In the genomic region with DNA sequence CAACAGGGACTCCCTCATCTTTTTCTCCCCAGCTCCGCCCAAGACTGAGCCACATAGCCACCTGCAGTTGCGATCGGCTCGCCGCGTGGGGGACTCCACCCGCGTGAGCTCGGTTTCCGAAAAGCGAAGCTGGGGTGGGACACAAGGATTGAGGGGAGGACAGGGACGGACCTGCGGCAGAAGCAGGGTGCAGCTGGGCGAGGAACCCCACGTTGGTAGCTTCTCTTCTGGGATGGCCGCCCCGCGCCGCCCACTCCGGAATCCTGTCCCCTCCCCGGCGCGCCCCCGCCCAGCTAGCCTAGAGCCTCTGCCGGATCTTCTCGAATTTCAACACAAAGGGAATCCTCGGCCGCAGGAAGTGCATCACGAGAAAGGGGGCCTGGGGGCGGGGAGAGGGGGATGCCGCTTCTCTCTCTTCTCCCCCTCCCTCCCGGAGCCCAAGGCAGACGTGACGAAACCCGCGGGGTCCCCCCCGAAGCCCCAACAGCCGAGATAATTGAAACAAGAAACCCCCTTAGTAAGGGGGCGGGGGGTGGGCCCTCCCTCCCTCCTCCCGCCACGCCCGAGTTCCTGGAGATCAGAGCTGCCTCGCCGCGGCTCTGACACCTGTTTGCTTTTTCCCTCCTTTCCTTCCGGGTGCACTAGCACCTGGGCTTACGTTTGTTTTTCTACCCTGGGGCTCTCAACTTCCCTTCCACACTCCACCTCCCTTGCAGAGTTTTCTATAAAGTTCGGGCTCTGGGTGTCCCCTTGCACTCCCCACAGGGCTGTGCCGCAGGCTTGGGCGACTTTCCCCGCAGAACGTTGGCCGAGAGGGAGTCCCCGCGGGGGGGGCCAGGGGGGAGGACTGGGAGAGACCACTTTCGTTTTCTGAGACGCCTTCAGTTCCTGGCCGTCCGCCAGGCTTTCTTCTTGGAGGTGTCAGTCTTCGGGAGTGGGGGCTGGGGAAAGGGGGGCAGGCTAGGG, we compare ENCODE assay signal across 8 cellular contexts. TPM values are rescaled to one million over a fixed set of nuclear protein-coding genes. Genes with fewer than 3 reads are reported as not detected.
DNase-seq lines count a peak whose midpoint lies in the region; ATAC-seq and TF ChIP-seq lines count a peak whose summit lies in the region.

No MANE protein-coding gene starts in this region.

- peak; percentile 46 for TF ChIP-seq CTCF in GM10266 (IDR thresholded peaks at IDR 0.05; ENCODE audit: control insufficient read depth, insufficient read depth, low read depth, missing control alignments)

- no peak overlapping the region for H3K27ac ChIP-seq in right cardiac atrium (ENCODE audit: low read length)

- peaks cover 27 to 33% of the 10 kb centered on the region in 2 donors for H3K27me3 Mint-ChIP-seq in T-cell

- H3K27me3 ChIP-seq in right cardiac atrium (ENCODE audit: control insufficient read depth, insufficient read depth), result no peaks in the 10 kb centered on the region

- peaks cover 0 to 15% (median 8%) of the 10 kb centered on the region in 3 donors for H3K9me3 Mint-ChIP-seq in T-cell

- no peaks in the 10 kb centered on the region for H3K36me3 Mint-ChIP-seq in T-cell

- ATAC-seq in HG02610 (IDR thresholded peaks at IDR 0.05; ENCODE audit: unreplicated experiment) (peak; percentile 69), T-cell (replicated peaks in 1 of 4) (peak; percentile 62 to 82 (median 74)), right cardiac atrium (peak; percentile 89 to 96)

- POLR2A ChIA-PET in T-cell (lab: Charles Lee), result interaction anchor here (0.5 to 0.9 kb wide), 4 partner anchors 14 to 1039 kb away, joined by 3 read pairs; partner anchors contain the start of gene SGO1 (in 1 of the 2)

- peak overlapping the region; percentile 68 to 79 for H3K27ac Mint-ChIP-seq in T-cell

- under 1% methylated on average over 60 of the region's 60 CpGs for WGBS in right cardiac atrium

- intact Hi-C loops in right cardiac atrium (cut with DNase I) (no loop called here), posterior vena cava (cut with DNase I) (no loop called here)

- peaks cover 6% of the 10 kb centered on the region for H3K4me1 ChIP-seq in right cardiac atrium (ENCODE audit: control insufficient read depth, insufficient read depth, low read length)

- peak; percentile 74 for DNase-seq in GM10266 (ENCODE audit: extremely low spot score)
- DNase-seq in NCI-H1105 treated with DMSO at 0.1 percent for 48 hours (lab: John Stamatoyannopoulos, UW), result peak; percentile 74
- DNase-seq in T-cell, result peak; percentile 9 to 73 (median 53)
- DNase-seq in amygdala (lab: John Stamatoyannopoulos, UW), result peak; percentile 8 to 86 (median 67)
- DNase-seq in right cardiac atrium, result peak; percentile 63 to 85 (median 82)
- peak; percentile 86 for DNase-seq in posterior vena cava (ENCODE audit: low spot score)
- DNase-seq in ureter (ENCODE audit: low spot score), result peak; percentile 63

- peak overlapping the region; percentile 92 for H3K4me3 ChIP-seq in right cardiac atrium (ENCODE audit: low read length)

- H3K4me1 Mint-ChIP-seq in T-cell, result peaks cover 15 to 35% (median 22%) of the 10 kb centered on the region in 3 donors

- H3K4me3 Mint-ChIP-seq in T-cell, result peak overlapping the region; percentile 86 to 91 (median 91)

- CTCF ChIA-PET in T-cell (lab: Charles Lee), result no interaction called here

- peaks cover 1% of the 10 kb centered on the region for H3K9me3 ChIP-seq in right cardiac atrium (ENCODE audit: control insufficient read depth, low read length)

RNA-seq across cellular contexts. Expression of gene KCNH8, which starts 1.3 kb away (rescaled TPM):
- under 1 TPM in 4 of 5 donors, not detected in 1; 0.03 to 0.26 (median 0.16) TPM for total RNA-seq in T-cell
- under 1 TPM; 0.11 to 0.31 (median 0.20) TPM for total RNA-seq in right cardiac atrium
- polyA plus RNA-seq in right cardiac atrium, result 0.11 TPM
- total RNA-seq in posterior vena cava, result under 1 TPM in 1 of 2 donors, not detected in 1; 0.10 TPM
- total RNA-seq in ureter, result 0.26 TPM
